In genomic region chr19:16078759-16079707, GRCh38 we compare ENCODE assay signal across 1 cellular context.
TF ChIP-seq lines count a peak whose summit lies in the region.

No MANE protein-coding gene starts in this region.

TF ChIP-seq in K562, 482 proteins besides CTCF, POLR2A, EP300 and RAD21 (continued from another document and continues in another):
- TF ChIP-seq ZNF639 (CRISPR knock-in tag; conservative IDR thresholded peaks at IDR 0.05 in 1 of 2, IDR thresholded peaks at IDR 0.05 in 1 of 2) = peak in 1 of 2 experiments; percentile 89; a peak in 2 of 4 replicates
- TF ChIP-seq FOXA1 (IDR thresholded peaks at IDR 0.05; ENCODE audit: borderline replicate concordance) = 0 out of 2 replicates have a peak, but pooled peaks have one; percentile 22
- TF ChIP-seq TSC22D4 (tag; IDR thresholded peaks at IDR 0.05) = no peak
- peak in 1 of 2 experiments; percentile 88; a peak in 2 of 4 replicates for TF ChIP-seq ZMIZ1 (IDR thresholded peaks at IDR 0.05; ENCODE audit: low read depth in 2 of 2, low read length in 2 of 2)
- TF ChIP-seq SLC30A9 (CRISPR knock-in tag; IDR thresholded peaks at IDR 0.05) = no peak
- TF ChIP-seq EZH2 (IDR thresholded peaks at IDR 0.05; ENCODE audit: borderline replicate concordance, low read depth, low read length) = no peak
- TF ChIP-seq CREBBP (IDR thresholded peaks at IDR 0.05; ENCODE audit: low read depth, low read length) = no peak
- TF ChIP-seq ZNF696 (CRISPR knock-in tag; conservative IDR thresholded peaks at IDR 0.05) = no peak
- no peak for TF ChIP-seq DMBX1 (CRISPR knock-in tag; IDR thresholded peaks at IDR 0.05; ENCODE audit: borderline replicate concordance)
- no peak for TF ChIP-seq ZNF3 (CRISPR knock-in tag; IDR thresholded peaks at IDR 0.05)
- peak; percentile 45; the same call in 1 of the 2 replicates for TF ChIP-seq ZBTB40 (IDR thresholded peaks at IDR 0.05)
- TF ChIP-seq ZBTB40 (CRISPR knock-in tag; IDR thresholded peaks at IDR 0.05) = no peak
- 0 out of 2 replicates have a peak, but pooled peaks have one; percentile 8 for TF ChIP-seq CGGBP1 (CRISPR knock-in tag; IDR thresholded peaks at IDR 0.05)
- TF ChIP-seq CXXC5 (CRISPR knock-in tag; IDR thresholded peaks at IDR 0.05) = peak; percentile 89
- TF ChIP-seq TAF1 (IDR thresholded peaks at IDR 0.05; ENCODE audit: control insufficient read depth, extremely low read depth, insufficient read depth, low read length, severe bottlenecking) = peak; percentile 7
- TF ChIP-seq KAT2B (IDR thresholded peaks at IDR 0.05; ENCODE audit: low read depth, low read length) = no peak
- peak; percentile 88 for TF ChIP-seq MAFF (IDR thresholded peaks at IDR 0.05; ENCODE audit: low read length)
- TF ChIP-seq DACH1 (IDR thresholded peaks at IDR 0.05; ENCODE audit: partially characterized antibody) = peak; percentile 53
- TF ChIP-seq CBX8 (IDR thresholded peaks at IDR 0.05; ENCODE audit: borderline replicate concordance, extremely low read depth, low read depth, low read length, poor library complexity, severe bottlenecking) = no peak
- no peak for TF ChIP-seq MIER1 (IDR thresholded peaks at IDR 0.05; ENCODE audit: low read depth)
- TF ChIP-seq POLR2AphosphoS2 (IDR thresholded peaks at IDR 0.05; ENCODE audit: low read length) = peak; percentile 75; the same call in 1 of the 2 replicates
- TF ChIP-seq MYC (IDR thresholded peaks at IDR 0.05; ENCODE audit: low read depth, low read length) = peak; percentile 90
- no peak for TF ChIP-seq MYC (CRISPR knock-in tag; IDR thresholded peaks at IDR 0.05; ENCODE audit: borderline replicate concordance, low read depth)
- peak; percentile 93 for TF ChIP-seq ZNF316 (IDR thresholded peaks at IDR 0.05)
- peak in 1 of 2 experiments; percentile 22; a peak in 1 of 4 replicates for TF ChIP-seq TEAD1 (CRISPR knock-in tag; IDR thresholded peaks at IDR 0.05)
- TF ChIP-seq ZNF76 (CRISPR knock-in tag; IDR thresholded peaks at IDR 0.05; ENCODE audit: borderline replicate concordance) = no peak
- TF ChIP-seq FOS (IDR thresholded peaks at IDR 0.05; ENCODE audit: extremely low read depth, insufficient read length) = peak; percentile 7
- TF ChIP-seq ILK (tag; IDR thresholded peaks at IDR 0.05; ENCODE audit: borderline replicate concordance, low read depth) = no peak
- TF ChIP-seq CBFA2T3 (IDR thresholded peaks at IDR 0.05) = peak; percentile 98
- TF ChIP-seq RFX1 (IDR thresholded peaks at IDR 0.05) = no peak
- TF ChIP-seq ATF3 (IDR thresholded peaks at IDR 0.05) = peak; percentile 83
- peak; percentile 85 for TF ChIP-seq ATF3 (CRISPR knock-in tag; conservative IDR thresholded peaks at IDR 0.05)
- peak; percentile 70 for TF ChIP-seq GABPA (tag; conservative IDR thresholded peaks at IDR 0.05; ENCODE audit: low read depth)
- TF ChIP-seq LARP7 (IDR thresholded peaks at IDR 0.05) = no peak
- TF ChIP-seq HMG20A (CRISPR knock-in tag; conservative IDR thresholded peaks at IDR 0.05) = no peak
- TF ChIP-seq SREBF1 (IDR thresholded peaks at IDR 0.05; ENCODE audit: borderline replicate concordance, low read depth, low read length) = no peak
- TF ChIP-seq MLLT1 (IDR thresholded peaks at IDR 0.05) = peak; percentile 33 to 76; a peak in 2 of 4 replicates
- TF ChIP-seq DEAF1 (CRISPR knock-in tag; IDR thresholded peaks at IDR 0.05) = no peak
- TF ChIP-seq THRB (CRISPR knock-in tag; conservative IDR thresholded peaks at IDR 0.05) = peak; percentile 84; the same call in 1 of the 2 replicates
- peak; percentile 98 for TF ChIP-seq NFIC (IDR thresholded peaks at IDR 0.05)
- peak; percentile 95 for TF ChIP-seq CBFA2T2 (conservative IDR thresholded peaks at IDR 0.05)
- TF ChIP-seq NEUROD1 (IDR thresholded peaks at IDR 0.05; ENCODE audit: borderline replicate concordance, low read depth, low read length, partially characterized antibody) = no peak
- TF ChIP-seq ZC3H8 (IDR thresholded peaks at IDR 0.05) = no peak
- TF ChIP-seq NCOR1 (IDR thresholded peaks at IDR 0.05) = peak; percentile 94
- TF ChIP-seq TAF9B (IDR thresholded peaks at IDR 0.05; ENCODE audit: partially characterized antibody) = peak; percentile 68
- no peak for TF ChIP-seq RBM34 (IDR thresholded peaks at IDR 0.05; ENCODE audit: borderline replicate concordance, insufficient read depth, low read length)
- TF ChIP-seq JUND (IDR thresholded peaks at IDR 0.05; ENCODE audit: borderline replicate concordance, low read depth, low read length) = peak; percentile 85; the same call in 1 of the 2 replicates
- peak; percentile 81; the same call in 2 of the 3 replicates for TF ChIP-seq JUND (tag; IDR thresholded peaks at IDR 0.05; ENCODE audit: borderline replicate concordance, low read depth, low read length)
